Comparison of ENCODE assay signal across 12 cellular contexts in the genomic region with DNA sequence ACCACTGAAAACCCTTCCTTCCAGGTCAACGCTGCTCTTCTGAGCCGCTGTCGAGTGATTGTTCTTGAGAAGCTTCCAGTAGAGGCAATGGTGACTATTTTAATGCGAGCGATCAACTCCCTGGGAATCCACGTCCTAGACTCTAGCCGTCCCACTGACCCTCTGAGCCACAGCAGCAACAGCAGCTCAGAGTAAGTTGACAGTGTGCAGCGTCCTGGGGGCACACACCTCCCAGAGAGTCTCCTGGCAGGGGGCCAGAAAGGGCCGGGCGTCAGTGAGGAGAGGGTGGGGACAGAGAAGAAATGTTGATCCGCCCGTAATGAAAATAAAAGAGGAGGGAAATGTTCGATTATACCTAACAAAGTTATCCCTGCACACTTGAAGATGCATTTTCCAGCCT. TPM values are rescaled to one million over a fixed set of nuclear protein-coding genes. Genes with fewer than 3 reads are reported as not detected.
DNase-seq lines count a peak whose midpoint lies in the region; ATAC-seq and TF ChIP-seq lines count a peak whose summit lies in the region.
"Had no signal": no experiment of that assay in that cellular context is flagged by ENCODE, and none has a peak within 500 bp of the region (broad histone marks: within the 10 kb centered on the region; RNA-seq: fewer than 3 reads in every experiment).

No MANE protein-coding gene starts in this region.

- H3K9me3 Mint-ChIP-seq in progenitor cell of endocrine pancreas (ENCODE audit: low read depth), result no peaks in the 10 kb centered on the region
- H3K9me3 Mint-ChIP-seq: activated CD4-positive, alpha-beta T cell treated with anti-CD3 and anti-CD28 coated beads, Interleukin-2, amount 10 ng/mL, durations not matched to agents 7 days and 5 days; effector memory CD8-positive, alpha-beta T cell had no signal

- no peak for TF ChIP-seq EP300 in suprapubic skin (IDR thresholded peaks at IDR 0.05)

- H3K4me3 Mint-ChIP-seq in progenitor cell of endocrine pancreas (ENCODE audit: low read depth), result no peak overlapping the region
- H3K4me3 Mint-ChIP-seq: activated CD4-positive, alpha-beta T cell treated with anti-CD3 and anti-CD28 coated beads, Interleukin-2, amount 10 ng/mL, durations not matched to agents 7 days and 5 days; effector memory CD8-positive, alpha-beta T cell had no signal

- ATAC-seq in Right ventricle myocardium superior (ENCODE audit: poor library complexity), result peak; percentile 25
- no peak for ATAC-seq in HG03135 (IDR thresholded peaks at IDR 0.05; ENCODE audit: unreplicated experiment)
- no peak for ATAC-seq in HG03175 (IDR thresholded peaks at IDR 0.05; ENCODE audit: unreplicated experiment)
- ATAC-seq: effector memory CD8-positive, alpha-beta T cell had no signal

- H3K27me3 ChIP-seq in HAP-1 (ENCODE audit: low read depth) (no peaks in the 10 kb centered on the region), SJCRH30 (no peaks in the 10 kb centered on the region), suprapubic skin (no peaks in the 10 kb centered on the region)
- H3K27me3 ChIP-seq: SJSA1 had no signal

- H3K27me3 Mint-ChIP-seq in progenitor cell of endocrine pancreas, result no peaks in the 10 kb centered on the region
- H3K27me3 Mint-ChIP-seq: activated CD4-positive, alpha-beta T cell treated with anti-CD3 and anti-CD28 coated beads, Interleukin-2, amount 10 ng/mL, durations not matched to agents 7 days and 5 days; effector memory CD8-positive, alpha-beta T cell had no signal

- 54% methylated on average over 13 of the region's 13 CpGs for WGBS in suprapubic skin

- peak overlapping the region; percentile 12 for H3K27ac Mint-ChIP-seq in progenitor cell of endocrine pancreas
- H3K27ac Mint-ChIP-seq: activated CD4-positive, alpha-beta T cell treated with anti-CD3 and anti-CD28 coated beads, Interleukin-2, amount 10 ng/mL, durations not matched to agents 7 days and 5 days; effector memory CD8-positive, alpha-beta T cell had no signal

- TF ChIP-seq CTCF in progenitor cell of endocrine pancreas (IDR thresholded peaks at IDR 0.05; ENCODE audit: unreplicated experiment), result no peak
- TF ChIP-seq CTCF in suprapubic skin (IDR thresholded peaks at IDR 0.05), result no peak

- H3K4me3 ChIP-seq in HAP-1 (peak overlapping the region; percentile 3), SJCRH30 (peak overlapping the region; percentile 75), suprapubic skin (no peak overlapping the region)
- H3K4me3 ChIP-seq: SJSA1 had no signal

- TF ChIP-seq POLR2A in suprapubic skin (IDR thresholded peaks at IDR 0.05), result no peak

- H3K36me3 Mint-ChIP-seq in progenitor cell of endocrine pancreas (ENCODE audit: insufficient read depth), result peaks cover 7% of the 10 kb centered on the region

- peak overlapping the region; percentile 57 for H3K27ac ChIP-seq in SJCRH30
- H3K27ac ChIP-seq in suprapubic skin, result no peak overlapping the region
- H3K27ac ChIP-seq: SJSA1 had no signal

- in situ Hi-C loops in HAP-1 (cut with MboI; ENCODE audit: low sequenced_read_pairs), result loop anchor here (10.0 kb wide), 1 partner anchor 285 kb away; no protein-coding TSS in a partner anchor

- H3K4me1 Mint-ChIP-seq in progenitor cell of endocrine pancreas (ENCODE audit: low read depth), result peaks cover 36% of the 10 kb centered on the region

- intact Hi-C loops in Right ventricle myocardium superior (cut with DNase I), result no loop called here

- DNase-seq in HAP-1 (ENCODE audit: low spot score in 2 of 2), result peak; percentile 80 to 94
- peak; percentile 87 to 91 for DNase-seq in SJCRH30
- peak; percentile 80 for DNase-seq in Right ventricle myocardium superior
- no peak for DNase-seq in progenitor cell of endocrine pancreas (ENCODE audit: low spot score, unreplicated experiment)
- DNase-seq in suprapubic skin (ENCODE audit: low spot score in 2 of 2), result no peak
- DNase-seq: activated CD4-positive, alpha-beta T cell treated with anti-CD3 and anti-CD28 coated beads, Interleukin-2, amount 10 ng/mL, durations not matched to agents 7 days and 5 days; activated naive CD4-positive, alpha-beta T cell treated with anti-CD3 and anti-CD28 coated beads, Interleukin-2, amount 50 U/mL, for 16 hours; effector memory CD8-positive, alpha-beta T cell; NCI-H226 had no signal

- H3K4me1 ChIP-seq in HAP-1, result peaks cover 37% of the 10 kb centered on the region
- H3K4me1 ChIP-seq in SJCRH30, result peaks cover 24% of the 10 kb centered on the region
- H3K4me1 ChIP-seq in suprapubic skin, result peaks cover 45% of the 10 kb centered on the region

- H3K36me3 ChIP-seq in HAP-1 (replicated peaks) (peaks cover 32% of the 10 kb centered on the region), SJCRH30 (peaks cover 40% of the 10 kb centered on the region), suprapubic skin (peaks cover 34% of the 10 kb centered on the region)

- H3K9me3 ChIP-seq in HAP-1, result no peaks in the 10 kb centered on the region
- H3K9me3 ChIP-seq in SJCRH30 (replicated peaks), result no peaks in the 10 kb centered on the region
- no peaks in the 10 kb centered on the region for H3K9me3 ChIP-seq in suprapubic skin

RNA-seq across cellular contexts. Expression of a gene that starts 5.0 kb away (rescaled TPM):
- total RNA-seq in SJCRH30 (2014; rRNA removed; shearing (Covaris generic)), result 68.3 and 74.8 TPM in 2 replicates
- total RNA-seq in Right ventricle myocardium superior, result 39.8 TPM
- total RNA-seq in progenitor cell of endocrine pancreas, result 40.4 and 42.5 TPM in 2 replicates
- 10 to 100 TPM; 56.9 to 66.7 (median 63.4) TPM for total RNA-seq in suprapubic skin

RNA-seq across cellular contexts. Expression of a gene that starts 19.4 kb away (rescaled TPM):
- 2.3 and 3.0 TPM in 2 replicates for total RNA-seq in SJCRH30 (2014; rRNA removed; shearing (Covaris generic))
- total RNA-seq in Right ventricle myocardium superior (1.4 TPM), progenitor cell of endocrine pancreas (0.60 and 0.80 TPM in 2 replicates), suprapubic skin (1 to 10 TPM; 1.8 to 6.6 (median 3.5) TPM)

Comparison
In these comparisons a context has a peak if more than half of its experiments do, and no peak if none do; other contexts are left out.
1. DNase-seq: peak in HAP-1 (2 of 2), SJCRH30 (2 of 2) and Right ventricle myocardium superior (single experiment); none in progenitor cell of endocrine pancreas (single experiment) and suprapubic skin (0 of 2).